11 cellular contexts compared by ENCODE assay signal in the genomic region with DNA sequence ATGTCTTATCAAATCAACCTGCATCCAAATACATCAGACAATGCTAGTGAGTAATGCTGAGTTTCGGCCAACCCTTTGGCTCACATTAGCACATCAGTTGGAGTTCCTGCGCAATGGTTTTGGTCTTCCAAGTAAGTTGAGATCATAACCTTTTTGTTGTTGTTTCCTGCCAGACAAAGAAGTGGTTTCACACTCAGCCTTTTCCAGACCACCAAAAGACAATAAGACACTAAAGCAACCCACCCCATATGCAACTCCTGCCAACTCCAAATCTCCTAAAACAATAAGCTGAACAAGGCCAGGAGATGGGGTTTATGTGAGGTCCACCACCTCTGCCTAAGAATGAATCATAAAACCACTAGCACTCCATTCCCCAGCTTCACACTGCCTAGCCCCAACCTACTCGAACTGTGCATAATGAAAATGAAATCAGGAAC.
DNase-seq lines count a peak whose midpoint lies in the region; ATAC-seq and TF ChIP-seq lines count a peak whose summit lies in the region.
"Had no signal": no experiment of that assay in that cellular context is flagged by ENCODE, and none has a peak within 500 bp of the region (broad histone marks: within the 10 kb centered on the region; RNA-seq: fewer than 3 reads in every experiment).

No MANE protein-coding gene starts in this region.

- H4K20me1 ChIP-seq in smooth muscle cell (ENCODE audit: low read depth), result no peaks in the 10 kb centered on the region

- CTCF ChIA-PET in activated CD8-positive, alpha-beta memory T cell treated with anti-CD3 and anti-CD28 coated beads, Interleukin-2, amount 10 ng/mL, durations not matched to agents 7 days and 5 days (lab: Charles Lee), result no interaction called here

- in situ Hi-C loops in astrocyte of the cerebellum (cut with HindIII; ENCODE audit: low sequenced_read_pairs), result no loop called here

- peak; percentile 53 for DNase-seq in activated CD8-positive, alpha-beta memory T cell treated with anti-CD3 and anti-CD28 coated beads, Interleukin-2, amount 10 ng/mL, durations not matched to agents 7 days and 5 days
- no peak for DNase-seq in activated CD8-positive, alpha-beta memory T cell treated with anti-CD3 and anti-CD28 coated beads, Interleukin-2, amount 50 U/mL, for 48 hours
- DNase-seq in astrocyte of the cerebellum (ENCODE audit: low read depth), result peak; percentile 99
- no peak for DNase-seq in smooth muscle cell (lab: John Stamatoyannopoulos, UW; ENCODE audit: unreplicated experiment)
- DNase-seq in NCI-H69 (lab: John Stamatoyannopoulos, UW), result no peak
- no peak for DNase-seq in erythroblast (lab: John Stamatoyannopoulos, UW)
- DNase-seq: occipital lobe; stimulated activated CD4-positive, alpha-beta T cell treated with anti-CD3 and anti-CD28 coated beads, Interleukin-2, amount 100 ng/mL, for 24 hours had no signal

- H3K4me3 ChIP-seq in astrocyte of the cerebellum (ENCODE audit: low read depth, low read length) (no peak overlapping the region), smooth muscle cell (no peak overlapping the region)

- no peaks in the 10 kb centered on the region for H3F3A ChIP-seq in smooth muscle cell (ENCODE audit: low read depth)

- peaks cover 10% of the 10 kb centered on the region for H3K27me3 Mint-ChIP-seq in activated CD8-positive, alpha-beta memory T cell treated with anti-CD3 and anti-CD28 coated beads, Interleukin-2, amount 10 ng/mL, durations not matched to agents 7 days and 5 days

- no peaks in the 10 kb centered on the region for H3K4me1 ChIP-seq in smooth muscle cell (ENCODE audit: low read depth)

- H3K27me3 ChIP-seq in smooth muscle cell (ENCODE audit: low read depth), result no peaks in the 10 kb centered on the region

- H3K4me1 Mint-ChIP-seq in activated CD8-positive, alpha-beta memory T cell treated with anti-CD3 and anti-CD28 coated beads, Interleukin-2, amount 10 ng/mL, durations not matched to agents 7 days and 5 days, result peaks cover 34% of the 10 kb centered on the region

- ATAC-seq in activated CD8-positive, alpha-beta memory T cell treated with anti-CD3 and anti-CD28 coated beads, Interleukin-2, amount 10 ng/mL, durations not matched to agents 7 days and 5 days, result peak; percentile 86
- peak; percentile 54 for ATAC-seq in HG03432 (IDR thresholded peaks at IDR 0.05; ENCODE audit: unreplicated experiment)
- ATAC-seq in GM19023 (IDR thresholded peaks at IDR 0.05; ENCODE audit: unreplicated experiment), result no peak

- H2AFZ ChIP-seq in smooth muscle cell (ENCODE audit: low read depth), result no peak overlapping the region

- H3K36me3 ChIP-seq in smooth muscle cell (ENCODE audit: low read depth), result no peaks in the 10 kb centered on the region

- no peak for TF ChIP-seq POLR2A in erythroblast (IDR thresholded peaks at IDR 0.05; ENCODE audit: low read length)

- no peaks in the 10 kb centered on the region for H3K9me3 ChIP-seq in smooth muscle cell (replicated peaks; ENCODE audit: low read depth)

- H3K4me3 Mint-ChIP-seq in activated CD8-positive, alpha-beta memory T cell treated with anti-CD3 and anti-CD28 coated beads, Interleukin-2, amount 10 ng/mL, durations not matched to agents 7 days and 5 days, result no peak overlapping the region

- H3K27ac Mint-ChIP-seq in activated CD8-positive, alpha-beta memory T cell treated with anti-CD3 and anti-CD28 coated beads, Interleukin-2, amount 10 ng/mL, durations not matched to agents 7 days and 5 days, result peak overlapping the region; percentile 7

- no peak overlapping the region for H3K9ac ChIP-seq in smooth muscle cell (ENCODE audit: low read depth)

- peak overlapping the region; percentile 23 for H3K4me2 ChIP-seq in smooth muscle cell

- WGBS in smooth muscle cell (ENCODE audit: low lambda C conversion rate), result 81% methylated on average over 3 of the region's 3 CpGs

- H3K27ac ChIP-seq in smooth muscle cell (ENCODE audit: low read depth), result no peak overlapping the region
- H3K27ac ChIP-seq: RWPE1 had no signal

- no peaks in the 10 kb centered on the region for H3K79me2 ChIP-seq in smooth muscle cell (ENCODE audit: low read depth)

- TF ChIP-seq CTCF in astrocyte of the cerebellum (IDR thresholded peaks at IDR 0.05; ENCODE audit: low read depth, low read length, missing control alignments) (no peak), smooth muscle cell (IDR thresholded peaks at IDR 0.05; ENCODE audit: borderline replicate concordance, insufficient read depth, poor library complexity, severe bottlenecking) (no peak)

- no peaks in the 10 kb centered on the region for H3K36me3 Mint-ChIP-seq in activated CD8-positive, alpha-beta memory T cell treated with anti-CD3 and anti-CD28 coated beads, Interleukin-2, amount 10 ng/mL, durations not matched to agents 7 days and 5 days

- H3K9me3 Mint-ChIP-seq in activated CD8-positive, alpha-beta memory T cell treated with anti-CD3 and anti-CD28 coated beads, Interleukin-2, amount 10 ng/mL, durations not matched to agents 7 days and 5 days (ENCODE audit: low read depth), result no peaks in the 10 kb centered on the region

Comparison
In these comparisons a context has a peak if more than half of its experiments do, and no peak if none do; other contexts are left out.
1. DNase-seq: peak in activated CD8-positive, alpha-beta memory T cell treated with anti-CD3 and anti-CD28 coated beads, Interleukin-2, amount 10 ng/mL, durations not matched to agents 7 days and 5 days (single experiment) and astrocyte of the cerebellum (single experiment); none in activated CD8-positive, alpha-beta memory T cell treated with anti-CD3 and anti-CD28 coated beads, Interleukin-2, amount 50 U/mL, for 48 hours (single experiment), smooth muscle cell (single experiment), NCI-H69 (single experiment) and erythroblast (0 of 2).